19 cellular contexts compared by ENCODE assay signal in the genomic region with DNA sequence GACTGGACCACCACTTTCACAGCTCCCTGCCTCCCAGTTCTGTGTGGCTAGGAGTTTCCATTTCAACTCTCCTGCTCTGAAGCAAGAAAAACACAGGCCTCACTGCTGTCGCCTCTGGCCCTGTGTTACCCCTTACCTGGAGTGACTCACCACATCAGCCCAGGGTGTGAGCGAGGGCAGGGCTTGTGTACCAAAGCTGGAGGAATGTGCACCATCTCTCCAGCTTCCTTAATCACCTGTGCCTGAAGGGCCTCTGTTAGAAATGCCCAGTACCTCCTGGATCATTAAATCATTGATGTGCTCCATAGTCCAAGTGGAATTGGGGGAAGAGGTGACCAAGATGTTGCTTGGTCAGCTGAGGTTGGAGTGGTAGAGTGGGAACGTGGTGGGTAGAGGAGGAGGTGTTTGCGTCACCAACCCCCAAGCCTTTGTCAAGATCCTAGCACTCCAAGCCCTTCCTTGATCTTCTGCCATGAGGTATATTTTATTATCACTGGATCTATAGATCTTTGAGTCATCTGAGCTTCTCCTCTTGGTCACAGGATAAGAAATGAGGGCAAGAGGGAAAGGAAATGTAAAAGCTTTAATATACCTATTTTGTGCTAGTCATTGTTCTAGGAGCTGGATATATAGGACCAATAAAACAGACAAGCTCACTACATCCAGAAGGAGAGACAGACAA. TPM values are rescaled to one million over a fixed set of nuclear protein-coding genes. Genes with fewer than 3 reads are reported as not detected.
DNase-seq lines count a peak whose midpoint lies in the region; ATAC-seq and TF ChIP-seq lines count a peak whose summit lies in the region.
"Had no signal": no experiment of that assay in that cellular context is flagged by ENCODE, and none has a peak within 500 bp of the region (broad histone marks: within the 10 kb centered on the region; RNA-seq: fewer than 3 reads in every experiment).

No MANE protein-coding gene starts in this region.

- ATAC-seq in stimulated activated naive CD8-positive, alpha-beta T cell treated with anti-CD3 and anti-CD28 coated beads, Interleukin-15, amount 100 ng/mL, for 72 hours = peak; percentile 45
- ATAC-seq in stimulated activated naive CD8-positive, alpha-beta T cell treated with anti-CD3 and anti-CD28 coated beads, Interleukin-15, Interleukin-2, amounts not matched to agents 100 U/mL and 50 U/mL, for 24 hours = no peak
- ATAC-seq in HG02970 (IDR thresholded peaks at IDR 0.05; ENCODE audit: low FRiP score, unreplicated experiment) (no peak), sciatic nerve (no peak)

- H3K9me3 ChIP-seq in mucosa of stomach (ENCODE audit: control insufficient read depth, low read length) = no peaks in the 10 kb centered on the region

- H3K27me3 ChIP-seq in mucosa of stomach (ENCODE audit: control insufficient read depth, insufficient read depth, low read length) = no peaks in the 10 kb centered on the region
- H3K27me3 ChIP-seq: spleen had no signal

- peaks cover 4 to 17% of the 10 kb centered on the region in 2 donors for H3K9me3 Mint-ChIP-seq in stimulated activated naive CD8-positive, alpha-beta T cell treated with anti-CD3 and anti-CD28 coated beads, Interleukin-15, amount 100 ng/mL, for 72 hours

- TF ChIP-seq CTCF in foreskin fibroblast (IDR thresholded peaks at IDR 0.05; ENCODE audit: low read depth, low read length) = no peak

- no peak overlapping the region for H3K4me3 Mint-ChIP-seq in stimulated activated naive CD8-positive, alpha-beta T cell treated with anti-CD3 and anti-CD28 coated beads, Interleukin-15, amount 100 ng/mL, for 72 hours
- H3K4me3 Mint-ChIP-seq: naive B cell had no signal

- DNase-seq in stimulated activated naive CD8-positive, alpha-beta T cell treated with anti-CD3 and anti-CD28 coated beads, Interleukin-15, amount 100 ng/mL, for 72 hours = no peak
- no peak for DNase-seq in stimulated activated naive CD8-positive, alpha-beta T cell treated with anti-CD3 and anti-CD28 coated beads, Interleukin-15, Interleukin-2, amounts not matched to agents 100 U/mL and 50 U/mL, for 24 hours
- DNase-seq in epithelial cell of prostate (ENCODE audit: low read depth, low spot score) (peak; percentile 89), foreskin fibroblast (no peak), NCI-H524 treated with DMSO at 0.1 percent for 48 hours (lab: John Stamatoyannopoulos, UW) (no peak), sciatic nerve (ENCODE audit: low spot score) (no peak)
- DNase-seq: activated CD4-positive, alpha-beta T cell treated with anti-CD3 and anti-CD28 coated beads for 4 hours; C1 segment of cervical spinal cord; DMS153; left ventricle myocardium inferior; naive B cell; NCI-H146; NCI-H226; posterior cingulate gyrus; spleen; T1000 had no signal

- intact Hi-C loops in sciatic nerve (cut with DNase I) = no loop called here

- H3K27ac Mint-ChIP-seq in stimulated activated naive CD8-positive, alpha-beta T cell treated with anti-CD3 and anti-CD28 coated beads, Interleukin-15, amount 100 ng/mL, for 72 hours = no peak overlapping the region
- H3K27ac Mint-ChIP-seq: naive B cell had no signal

- H3K27me3 Mint-ChIP-seq in stimulated activated naive CD8-positive, alpha-beta T cell treated with anti-CD3 and anti-CD28 coated beads, Interleukin-15, amount 100 ng/mL, for 72 hours = peaks cover 30% of the 10 kb centered on the region

- H3K4me1 Mint-ChIP-seq in stimulated activated naive CD8-positive, alpha-beta T cell treated with anti-CD3 and anti-CD28 coated beads, Interleukin-15, amount 100 ng/mL, for 72 hours = peaks cover 4% of the 10 kb centered on the region
- H3K4me1 Mint-ChIP-seq: naive B cell had no signal

- H3K9ac ChIP-seq in mucosa of stomach (ENCODE audit: low read length) = peak overlapping the region; percentile 6

- no peaks in the 10 kb centered on the region for H3K36me3 ChIP-seq in mucosa of stomach (ENCODE audit: control insufficient read depth, insufficient read depth, low read length)
- H3K36me3 ChIP-seq: left ventricle myocardium inferior, spleen had no signal

- H3K4me1 ChIP-seq in mucosa of stomach (ENCODE audit: control insufficient read depth, insufficient read depth, low read length) = peaks cover 31% of the 10 kb centered on the region
- H3K4me1 ChIP-seq: left ventricle myocardium inferior, spleen had no signal

- H3K4me3 ChIP-seq in mucosa of stomach (ENCODE audit: low read length) = no peak overlapping the region
- H3K4me3 ChIP-seq in foreskin fibroblast (ENCODE audit: low read depth in 1 of 2, low read length in 2 of 2) = no peak overlapping the region
- H3K4me3 ChIP-seq: left ventricle myocardium inferior, SK-N-MC, spleen had no signal

- H3K27ac ChIP-seq in epithelial cell of prostate = peak overlapping the region; percentile 72
- H3K27ac ChIP-seq: left ventricle myocardium inferior, SK-N-MC, spleen had no signal

RNA-seq across cellular contexts. Expression of a gene that starts 51.3 kb away (rescaled TPM):
- total RNA-seq in sciatic nerve = 119 TPM
